8 cellular contexts compared by ENCODE assay signal in the genomic region with DNA sequence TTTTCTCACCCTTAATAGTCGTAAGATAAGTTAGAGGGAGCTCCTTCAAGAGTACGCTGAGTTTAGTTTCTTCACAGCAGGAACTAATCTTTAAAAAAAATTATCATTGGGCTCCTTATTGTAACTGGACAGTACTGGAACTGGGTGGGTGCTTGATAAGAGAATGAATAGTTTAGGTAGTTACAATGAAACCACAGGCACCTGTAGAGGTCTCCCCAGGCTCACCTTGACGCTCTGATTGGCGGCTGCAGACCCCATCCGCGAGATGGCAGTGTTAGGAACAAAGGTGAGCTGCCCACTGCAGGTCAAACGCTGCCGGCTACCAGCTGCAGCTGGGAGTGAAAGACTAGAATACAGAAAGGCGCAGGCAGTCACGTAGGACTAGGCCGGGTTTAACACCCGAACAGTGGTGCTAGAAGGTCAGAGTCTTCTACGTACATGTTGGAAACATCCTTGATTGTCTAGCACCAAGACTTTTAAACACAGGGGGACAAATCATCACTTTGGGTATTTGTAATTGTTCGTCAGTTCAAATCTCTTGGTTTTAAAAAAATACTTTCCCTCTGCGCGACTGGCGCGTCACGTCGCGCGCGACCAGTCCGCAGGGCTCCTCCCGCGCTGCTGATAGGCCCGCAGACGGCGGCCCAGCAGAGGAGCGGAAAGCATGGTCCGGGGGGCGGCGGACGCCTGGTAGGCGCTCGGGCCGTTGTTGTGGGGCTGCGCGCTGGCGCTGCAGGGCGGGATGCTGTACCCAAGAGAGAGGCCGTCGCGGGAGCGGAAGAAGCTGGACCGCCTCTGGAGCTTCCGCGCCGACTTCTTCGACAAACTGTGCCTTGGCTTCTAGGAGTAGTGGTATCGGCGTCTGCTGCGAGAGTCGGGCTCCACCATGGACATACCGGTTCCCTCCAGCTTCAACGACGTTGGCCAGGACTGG. TPM values are rescaled to one million over a fixed set of nuclear protein-coding genes. Genes with fewer than 3 reads are reported as not detected.
DNase-seq lines count a peak whose midpoint lies in the region; ATAC-seq and TF ChIP-seq lines count a peak whose summit lies in the region.

No MANE protein-coding gene starts in this region.

- H3K27ac ChIP-seq in upper lobe of right lung, result peak overlapping the region; percentile 12

- DNase-seq in DMS 273 (lab: John Stamatoyannopoulos, UW; ENCODE audit: unreplicated experiment) (peak; percentile 66), HuH-7 (ENCODE audit: low spot score) (peak; percentile 81), left cardiac atrium (peak; percentile 68), posterior vena cava (ENCODE audit: low spot score) (peak; percentile 89), upper lobe of right lung (peak; percentile 85)
- DNase-seq in activated naive CD8-positive, alpha-beta T cell treated with anti-CD3 and anti-CD28 coated beads, Interleukin-2, amount 50 U/mL, for 16 hours (ENCODE audit: low read depth, low spot score), result peak; percentile 18

- H3K36me3 ChIP-seq in upper lobe of right lung, result peaks cover 13% of the 10 kb centered on the region

- peak overlapping the region; percentile 64 for H3K4me3 ChIP-seq in upper lobe of right lung

- H3K4me1 ChIP-seq in upper lobe of right lung, result no peaks in the 10 kb centered on the region

- H3K9me3 ChIP-seq in upper lobe of right lung, result no peaks in the 10 kb centered on the region

- peak; percentile 49 for TF ChIP-seq CTCF in upper lobe of right lung (IDR thresholded peaks at IDR 0.05)

- ATAC-seq in GM21367 (IDR thresholded peaks at IDR 0.05; ENCODE audit: unreplicated experiment), result peak; percentile 85
- ATAC-seq in SK-N-SH treated with all-trans-retinoic acid at 6 μM for 48 hours, result peak; percentile 89
- ATAC-seq in left cardiac atrium, result peak; percentile 90 to 93
- peak; percentile 93 for ATAC-seq in upper lobe of right lung

- H3K27me3 ChIP-seq in upper lobe of right lung, result no peaks in the 10 kb centered on the region

- intact Hi-C loops in left cardiac atrium (cut with DNase I), result loop anchor here in 1 of 2 donors (5.0 kb wide), 2 partner anchors 348 to 463 kb away; a partner anchor contains a TSS
- intact Hi-C loops in posterior vena cava (cut with DNase I), result no loop called here
- intact Hi-C loops in upper lobe of right lung (cut with DNase I), result no loop called here

TF ChIP-seq in SK-N-SH treated with all-trans-retinoic acid at 6 μM for 48 hours, 23 proteins besides CTCF, POLR2A, EP300 and RAD21:
- TF ChIP-seq, protein P1, sequence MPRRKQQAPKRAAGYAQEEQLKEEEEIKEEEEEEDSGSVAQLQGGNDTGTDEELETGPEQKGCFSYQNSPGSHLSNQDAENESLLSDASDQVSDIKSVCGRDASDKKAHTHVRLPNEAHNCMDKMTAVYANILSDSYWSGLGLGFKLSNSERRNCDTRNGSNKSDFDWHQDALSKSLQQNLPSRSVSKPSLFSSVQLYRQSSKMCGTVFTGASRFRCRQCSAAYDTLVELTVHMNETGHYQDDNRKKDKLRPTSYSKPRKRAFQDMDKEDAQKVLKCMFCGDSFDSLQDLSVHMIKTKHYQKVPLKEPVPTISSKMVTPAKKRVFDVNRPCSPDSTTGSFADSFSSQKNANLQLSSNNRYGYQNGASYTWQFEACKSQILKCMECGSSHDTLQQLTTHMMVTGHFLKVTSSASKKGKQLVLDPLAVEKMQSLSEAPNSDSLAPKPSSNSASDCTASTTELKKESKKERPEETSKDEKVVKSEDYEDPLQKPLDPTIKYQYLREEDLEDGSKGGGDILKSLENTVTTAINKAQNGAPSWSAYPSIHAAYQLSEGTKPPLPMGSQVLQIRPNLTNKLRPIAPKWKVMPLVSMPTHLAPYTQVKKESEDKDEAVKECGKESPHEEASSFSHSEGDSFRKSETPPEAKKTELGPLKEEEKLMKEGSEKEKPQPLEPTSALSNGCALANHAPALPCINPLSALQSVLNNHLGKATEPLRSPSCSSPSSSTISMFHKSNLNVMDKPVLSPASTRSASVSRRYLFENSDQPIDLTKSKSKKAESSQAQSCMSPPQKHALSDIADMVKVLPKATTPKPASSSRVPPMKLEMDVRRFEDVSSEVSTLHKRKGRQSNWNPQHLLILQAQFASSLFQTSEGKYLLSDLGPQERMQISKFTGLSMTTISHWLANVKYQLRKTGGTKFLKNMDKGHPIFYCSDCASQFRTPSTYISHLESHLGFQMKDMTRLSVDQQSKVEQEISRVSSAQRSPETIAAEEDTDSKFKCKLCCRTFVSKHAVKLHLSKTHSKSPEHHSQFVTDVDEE (CRISPR knock-in tag; IDR thresholded peaks at IDR 0.05), result 0 out of 2 replicates have a peak, but pooled peaks have one; percentile 10
- TF ChIP-seq PPARA (CRISPR knock-in tag; IDR thresholded peaks at IDR 0.05; ENCODE audit: borderline replicate concordance) (no peak), ZNF565 (CRISPR knock-in tag; conservative IDR thresholded peaks at IDR 0.05; ENCODE audit: low read depth) (no peak), ZFP3 (CRISPR knock-in tag; IDR thresholded peaks at IDR 0.05) (0 out of 2 replicates have a peak, but pooled peaks have one; percentile 22), ARNTL (CRISPR knock-in tag; IDR thresholded peaks at IDR 0.05; ENCODE audit: borderline replicate concordance, low read depth) (no peak), ISL1 (CRISPR knock-in tag; IDR thresholded peaks at IDR 0.05) (no peak), OSR1 (CRISPR knock-in tag; IDR thresholded peaks at IDR 0.05) (no peak)
- TF ChIP-seq, protein P2, sequence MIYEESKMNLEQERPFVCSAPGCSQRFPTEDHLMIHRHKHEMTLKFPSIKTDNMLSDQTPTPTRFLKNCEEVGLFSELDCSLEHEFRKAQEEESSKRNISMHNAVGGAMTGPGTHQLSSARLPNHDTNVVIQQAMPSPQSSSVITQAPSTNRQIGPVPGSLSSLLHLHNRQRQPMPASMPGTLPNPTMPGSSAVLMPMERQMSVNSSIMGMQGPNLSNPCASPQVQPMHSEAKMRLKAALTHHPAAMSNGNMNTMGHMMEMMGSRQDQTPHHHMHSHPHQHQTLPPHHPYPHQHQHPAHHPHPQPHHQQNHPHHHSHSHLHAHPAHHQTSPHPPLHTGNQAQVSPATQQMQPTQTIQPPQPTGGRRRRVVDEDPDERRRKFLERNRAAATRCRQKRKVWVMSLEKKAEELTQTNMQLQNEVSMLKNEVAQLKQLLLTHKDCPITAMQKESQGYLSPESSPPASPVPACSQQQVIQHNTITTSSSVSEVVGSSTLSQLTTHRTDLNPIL (CRISPR knock-in tag; IDR thresholded peaks at IDR 0.05; ENCODE audit: low read depth), result no peak

RNA-seq across cellular contexts. Expression of a gene that starts 45.6 kb away (rescaled TPM):
- total RNA-seq in left cardiac atrium (10 to 100 TPM; 26.3 to 35.6 TPM), posterior vena cava (10 to 100 TPM; 34.2 to 36.6 TPM), upper lobe of right lung (61.5 TPM)

Comparison
In these comparisons a context has a peak if more than half of its experiments do, and no peak if none do; other contexts are left out.
1. Peak in every context shown above with its lines: DNase-seq, ATAC-seq, H3K4me3 ChIP-seq and H3K27ac ChIP-seq.
2. DNase-seq: peak in every context shown above with its lines; median percentile 89 in posterior vena cava; 85 in upper lobe of right lung; 81 in HuH-7; 68 in left cardiac atrium; 66 in DMS 273; 18 in activated naive CD8-positive, alpha-beta T cell treated with anti-CD3 and anti-CD28 coated beads, Interleukin-2, amount 50 U/mL, for 16 hours.